13 cellular contexts compared by ENCODE assay signal in the genomic region with DNA sequence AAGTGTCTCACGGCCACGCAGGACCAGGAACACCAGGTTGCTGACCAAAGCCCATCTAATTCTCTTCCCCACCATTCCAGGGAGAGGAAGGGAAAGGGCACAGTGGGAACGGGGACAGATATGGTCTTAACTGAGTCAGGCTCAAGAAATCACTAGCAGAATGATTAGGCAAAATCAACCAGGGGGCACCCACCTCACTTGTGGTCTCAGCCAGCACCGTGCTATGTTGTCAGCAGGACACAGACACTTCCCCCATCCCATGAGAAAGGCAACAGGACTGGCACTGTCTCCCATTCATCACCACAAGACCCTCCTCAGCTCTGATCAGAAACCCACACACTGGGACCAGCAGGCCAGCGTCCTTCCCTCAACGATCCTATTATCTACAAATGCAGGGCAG. TPM values are rescaled to one million over a fixed set of nuclear protein-coding genes. Genes with fewer than 3 reads are reported as not detected.
DNase-seq lines count a peak whose midpoint lies in the region; ATAC-seq, FAIRE-seq and TF ChIP-seq lines count a peak whose summit lies in the region.
"Had no signal": no experiment of that assay in that cellular context is flagged by ENCODE, and none has a peak within 500 bp of the region (broad histone marks: within the 10 kb centered on the region; RNA-seq: fewer than 3 reads in every experiment).

No MANE protein-coding gene starts in this region.

- no peak for TF ChIP-seq EP300 in GM12878 (IDR thresholded peaks at IDR 0.05; ENCODE audit: borderline replicate concordance in 1 of 2, control insufficient read depth in 1 of 2, low read depth in 2 of 2, low read length in 2 of 2)

- H3F3A ChIP-seq in GM23338 (replicated peaks; ENCODE audit: low read depth) = peaks cover 4% of the 10 kb centered on the region; the same call in 1 of the 2 replicates

- CTCF ChIA-PET in GM12878 (lab: Yijun Ruan, JAX) = interaction anchor here (1.1 to 1.9 kb wide), 4 partner anchors 9 to 44 kb away, joined by 3 to 8 read pairs (median 4); no protein-coding TSS in a partner anchor

- TF ChIP-seq CTCF in GM23338 (conservative IDR thresholded peaks at IDR 0.05; ENCODE audit: low read depth in 2 of 2) (no peak), GM12878 (IDR thresholded peaks at IDR 0.05 in 2 of 3, conservative IDR thresholded peaks at IDR 0.05 in 1 of 3; ENCODE audit: control insufficient read depth in 2 of 3, extremely low read depth in 1 of 3, insufficient read depth in 1 of 3, low read depth in 3 of 3, low read length in 3 of 3) (no peak), natural killer cell (IDR thresholded peaks at IDR 0.05) (no peak), kidney (IDR thresholded peaks at IDR 0.05; ENCODE audit: borderline replicate concordance, extremely low read depth, insufficient read depth) (no peak), gastrocnemius medialis (IDR thresholded peaks at IDR 0.05 in 4 of 5, conservative IDR thresholded peaks at IDR 0.05 in 1 of 5) (no peak)

- H3K27ac Mint-ChIP-seq in GM23338 (peak overlapping the region; percentile 35; the same call in 1 of the 2 replicates), natural killer cell (peak overlapping the region; percentile 89 to 91)
- H3K27ac Mint-ChIP-seq: progenitor cell of endocrine pancreas had no signal

- H3K4me1 Mint-ChIP-seq in GM23338 (peaks cover 42% of the 10 kb centered on the region), natural killer cell (peaks cover 40 to 54% of the 10 kb centered on the region in 2 donors)

- 59% methylated on average over 6 of the region's 6 CpGs for WGBS in GM12878 (ENCODE audit: insufficient coverage, insufficient replicate concordance, low lambda C conversion rate, missing lambda C conversion rate)

- TF ChIP-seq RAD21 in GM12878 (IDR thresholded peaks at IDR 0.05; ENCODE audit: insufficient read depth, low read depth, low read length) = no peak

- RAD21 ChIA-PET in GM12878 (lab: Charles Lee; ENCODE audit: unreplicated experiment) = interaction anchor here (1.2 kb wide), 1 partner anchor 44 kb away, joined by 3 read pairs; no protein-coding TSS in a partner anchor

- H3K9me3 ChIP-seq in BLaER1 treated with 17β-estradiol and CSF1 and Interleukin-3, amounts not matched to agents 10 nM and 100 nM (replicated peaks in 1 of 11) = peaks cover 0 to 9% (median 5%) of the 10 kb centered on the region in 11 experiments; a peak in 16 of 22 replicates
- no peaks in the 10 kb centered on the region; the same call in 2 of the 3 replicates for H3K9me3 ChIP-seq in GM12878 (replicated peaks; ENCODE audit: control insufficient read depth, insufficient read depth, low read length)
- no peaks in the 10 kb centered on the region for H3K9me3 ChIP-seq in kidney (ENCODE audit: control insufficient read depth in 1 of 2, low read length in 2 of 2)
- no peaks in the 10 kb centered on the region for H3K9me3 ChIP-seq in gastrocnemius medialis
- H3K9me3 ChIP-seq: body of pancreas had no signal

- TF ChIP-seq POLR2A in GM12878 (IDR thresholded peaks at IDR 0.05; ENCODE audit: low read depth, low read length) (no peak), gastrocnemius medialis (IDR thresholded peaks at IDR 0.05) (no peak)

- peaks cover 22% of the 10 kb centered on the region for H3K27me3 Mint-ChIP-seq in GM23338 (ENCODE audit: insufficient read depth, low read depth, poor library complexity)
- no peaks in the 10 kb centered on the region for H3K27me3 Mint-ChIP-seq in natural killer cell (ENCODE audit: low read depth in 2 of 2)
- H3K27me3 Mint-ChIP-seq: progenitor cell of endocrine pancreas had no signal

- peaks cover 52 to 75% (median 55%) of the 10 kb centered on the region in 11 experiments for H4K20me1 ChIP-seq in BLaER1 treated with 17β-estradiol and CSF1 and Interleukin-3, amounts not matched to agents 10 nM and 100 nM
- H4K20me1 ChIP-seq in GM23338 (replicated peaks; ENCODE audit: insufficient read depth) (peaks cover 39% of the 10 kb centered on the region), GM12878 (ENCODE audit: control insufficient read depth, insufficient read depth) (peaks cover 9% of the 10 kb centered on the region; the same call in 1 of the 2 replicates)

- intact Hi-C loops in GM12878 (cut with micrococcal nuclease; ENCODE audit: unreplicated experiment) (loop anchor here (5.0 kb wide), 1 partner anchor 116 kb away; a partner anchor contains a TSS), natural killer cell (cut with micrococcal nuclease) (loop anchor here (10.0 kb wide), 1 partner anchor 647 kb away; a partner anchor contains a TSS), kidney (cut with DNase I) (no loop called here), gastrocnemius medialis (cut with DNase I; ENCODE audit: low total_unique reads) (loop anchor here (10.0 kb wide), 1 partner anchor 467 kb away; a partner anchor contains a TSS)

- BruUV-seq in GM12878 (replicated peaks; lab: Mats Ljungman, UMichigan) = no TSS peak

- peaks cover 0 to 25% (median 5%) of the 10 kb centered on the region in 11 experiments; a peak in 10 of 22 replicates for H3K36me3 ChIP-seq in BLaER1 treated with 17β-estradiol and CSF1 and Interleukin-3, amounts not matched to agents 10 nM and 100 nM
- H3K36me3 ChIP-seq in GM23338 (ENCODE audit: insufficient read depth) (no peaks in the 10 kb centered on the region), GM12878 (ENCODE audit: control insufficient read depth in 2 of 2, insufficient read depth in 2 of 2, low read length in 1 of 2) (no peaks in the 10 kb centered on the region), kidney (ENCODE audit: control insufficient read depth in 1 of 2, insufficient read depth in 2 of 2, low read length in 2 of 2) (no peaks in the 10 kb centered on the region), gastrocnemius medialis (no peaks in the 10 kb centered on the region)

- no peaks in the 10 kb centered on the region for H3K9me2 ChIP-seq in GM23338 (ENCODE audit: insufficient read depth)

- FAIRE-seq in GM12878 (lab: Jason Lieb, UNC) (no peak), kidney (lab: Jason Lieb, UNC) (no peak)
- FAIRE-seq: endometrium had no signal

- H3K4me3 Mint-ChIP-seq in GM23338 = 0 out of 3 replicates have a peak overlapping the region, but pooled peaks have one; percentile 2
- peak overlapping the region; percentile 98 for H3K4me3 Mint-ChIP-seq in natural killer cell

- in situ Hi-C loops in GM12878 (cut with MboI) = no loop called here
- in situ Hi-C loops in gastrocnemius medialis (cut with MboI; ENCODE audit: low sequenced_read_pairs in 4 of 4) = loop anchor here in 1 of 4 donors (10.0 to 25.0 kb wide), 2 partner anchors 97 to 449 kb away; no protein-coding TSS in a partner anchor

- SMC1A ChIA-PET in GM12878 (lab: Charles Lee; ENCODE audit: uncharacterized antibody, unreplicated experiment) = interaction anchor here (1.0 kb wide), 1 partner anchor 9 kb away, joined by 4 read pairs; no protein-coding TSS in a partner anchor

- POLR2A ChIA-PET in GM12878 (lab: Charles Lee) = no interaction called here

- H3K36me3 Mint-ChIP-seq in GM23338 (ENCODE audit: low read depth) (no peaks in the 10 kb centered on the region; the same call in 2 of the 3 replicates), natural killer cell (no peaks in the 10 kb centered on the region)

- no peaks in the 10 kb centered on the region for H3K27me3 ChIP-seq in BLaER1 treated with 17β-estradiol and CSF1 and Interleukin-3, amounts not matched to agents 10 nM and 100 nM
- no peaks in the 10 kb centered on the region for H3K27me3 ChIP-seq in GM23338 (ENCODE audit: insufficient read depth)
- H3K27me3 ChIP-seq in GM12878 (replicated peaks in 1 of 2; ENCODE audit: control insufficient read depth in 2 of 2, insufficient read depth in 2 of 2, low read length in 1 of 2) = no peaks in the 10 kb centered on the region
- H3K27me3 ChIP-seq in gastrocnemius medialis = no peaks in the 10 kb centered on the region
- H3K27me3 ChIP-seq: body of pancreas had no signal

- H3K4me3 ChIP-seq in BLaER1 treated with 17β-estradiol and CSF1 and Interleukin-3, amounts not matched to agents 10 nM and 100 nM = peak overlapping the region in 3 of 10 experiments; percentile 6 to 99 (median 32); a peak in 3 of 20 replicates
- no peak overlapping the region for H3K4me3 ChIP-seq in GM23338
- H3K4me3 ChIP-seq in GM12878 = peak overlapping the region; percentile 97
- no peak overlapping the region for H3K4me3 ChIP-seq in kidney (ENCODE audit: low read length in 2 of 2)
- H3K4me3 ChIP-seq in gastrocnemius medialis = no peak overlapping the region
- H3K4me3 ChIP-seq: body of pancreas had no signal

- peak overlapping the region in 4 of 11 experiments; percentile 19 to 41 (median 24); a peak in 3 of 22 replicates for H3K27ac ChIP-seq in BLaER1 treated with 17β-estradiol and CSF1 and Interleukin-3, amounts not matched to agents 10 nM and 100 nM
- H3K27ac ChIP-seq in GM23338 (ENCODE audit: low read depth) (no peak overlapping the region), GM12878 (ENCODE audit: control insufficient read depth, insufficient read depth) (no peak overlapping the region), kidney (ENCODE audit: low read depth in 2 of 2, low read length in 2 of 2) (no peak overlapping the region), gastrocnemius medialis (peak overlapping the region in 1 of 4 donors; percentile 8)

- DNase-seq in GM23338 (ENCODE audit: low spot score) = no peak
- no peak for DNase-seq in GM12878 (ENCODE audit: low read depth, low spot score)
- no peak for DNase-seq in natural killer cell
- DNase-seq in kidney = no peak
- DNase-seq in gastrocnemius medialis = no peak
- DNase-seq in SW480 (ENCODE audit: low spot score) = no peak
- DNase-seq: body of pancreas; hippocampal formation; stimulated activated CD4-positive, alpha-beta T cell treated with anti-CD3 and anti-CD28 coated beads, Interleukin-4, amount 100 ng/mL, for 1 hour had no signal

- peak overlapping the region; percentile 91 to 100 (median 99) for H3K4me2 ChIP-seq in BLaER1 treated with 17β-estradiol and CSF1 and Interleukin-3, amounts not matched to agents 10 nM and 100 nM
- H3K4me2 ChIP-seq in GM23338 (peak overlapping the region; percentile 92; the same call in 1 of the 2 replicates), GM12878 (ENCODE audit: control insufficient read depth, insufficient read depth) (peak overlapping the region; percentile 62; the same call in 1 of the 2 replicates)

- peak overlapping the region in 9 of 11 experiments; percentile 15 to 99 (median 94); a peak in 10 of 22 replicates for H3K9ac ChIP-seq in BLaER1 treated with 17β-estradiol and CSF1 and Interleukin-3, amounts not matched to agents 10 nM and 100 nM
- no peak overlapping the region for H3K9ac ChIP-seq in GM12878 (ENCODE audit: control insufficient read depth, insufficient read depth, low read length)
- no peak overlapping the region for H3K9ac ChIP-seq in kidney (ENCODE audit: low read length in 2 of 2)

- H2AFZ ChIP-seq in GM23338 (no peak overlapping the region), GM12878 (ENCODE audit: control insufficient read depth, low read depth, low read length) (no peak overlapping the region)

- no peaks in the 10 kb centered on the region for H3K9me3 Mint-ChIP-seq in GM23338
- no peaks in the 10 kb centered on the region for H3K9me3 Mint-ChIP-seq in natural killer cell

- ATAC-seq in GM23338 (no peak), GM12878 (no peak), natural killer cell (no peak), HG03159 (IDR thresholded peaks at IDR 0.05; ENCODE audit: unreplicated experiment) (no peak), gastrocnemius medialis (no peak)
- ATAC-seq: body of pancreas had no signal

- H3K4me1 ChIP-seq in BLaER1 treated with 17β-estradiol and CSF1 and Interleukin-3, amounts not matched to agents 10 nM and 100 nM = peaks cover 49 to 57% (median 55%) of the 10 kb centered on the region in 10 experiments
- H3K4me1 ChIP-seq in GM23338 (ENCODE audit: insufficient read depth) (peaks cover 23% of the 10 kb centered on the region), GM12878 (ENCODE audit: control insufficient read depth, insufficient read depth, low read length) (peaks cover 20% of the 10 kb centered on the region), kidney (ENCODE audit: control insufficient read depth in 1 of 2, insufficient read depth in 1 of 2, low read depth in 1 of 2, low read length in 2 of 2) (peaks cover 16 to 34% of the 10 kb centered on the region in 2 donors), gastrocnemius medialis (peaks cover 53 to 55% of the 10 kb centered on the region in 2 donors)

- peaks cover 74% of the 10 kb centered on the region for H3K79me2 ChIP-seq in GM23338 (replicated peaks; ENCODE audit: insufficient read depth)
- peaks cover 61% of the 10 kb centered on the region for H3K79me2 ChIP-seq in GM12878 (ENCODE audit: control insufficient read depth, insufficient read depth, low read length)

RNA-seq across cellular contexts. Expression of a gene that starts 2.9 kb away (rescaled TPM):
- total RNA-seq in GM23338 (2014; rRNA removed; shearing (Covaris generic)) = 34.3 and 38.1 TPM in 2 replicates
- polyA plus RNA-seq in GM23338 (2016; fragmentation: Nextera tagmentation; extraction: Ambion mirVana) (8.7 and 9.6 TPM in 2 replicates), GM12878 (2011; rRNA removed) (4.2 and 5.3 TPM in 2 replicates), GM12878 (2014; fragmentation: Illumina TruSeq; extraction: Trizol) (10.1 and 11.9 TPM in 2 replicates), GM12878 (2014; fragmentation: Nextera tagmentation; extraction: Ambion mirVana) (1 to 10 TPM; 5.8 to 7.0 TPM), GM12878 (2014; rRNA removed) (14.5 and 16.1 TPM in 2 replicates), GM12878 (2016; fragmentation: Nextera tagmentation; extraction: Ambion mirVana) (10 to 100 TPM; 14.3 to 15.1 TPM), kidney (ENCODE audit: insufficient read depth, low read depth, low replicate concordance) (10.0 TPM)
- 24.1 and 27.6 TPM in 2 replicates for total RNA-seq in GM12878 (2013; cell fraction: nucleolus; rRNA removed)
- total RNA-seq in GM12878 (2014; rRNA removed) (19.2 and 20.2 TPM in 2 replicates), GM12878 (2014; rRNA removed; fragmentation: Illumina TruSeq; extraction: Trizol) (13.6 and 14.4 TPM in 2 replicates), GM12878 (2021) (24.1 and 25.5 TPM in 2 replicates), natural killer cell (10 to 100 TPM; 27.0 to 39.7 (median 39.7) TPM), kidney (25.2 TPM), gastrocnemius medialis (10 to 100 TPM; 21.5 to 54.6 (median 38.7) TPM)
- polyA plus RNA-seq in GM12878 (2011; ENCODE audit: low read depth) = 6.3 TPM
- 6.6 and 7.1 TPM in 2 replicates for polyA plus RNA-seq in GM12878 (2011; cell fraction: cytosol; rRNA removed)
- polyA plus RNA-seq in GM12878 (2011; cell fraction: nucleus; rRNA removed) = 8.7 and 12.9 TPM in 2 replicates
- polyA plus RNA-seq in GM12878 (2012) = 10.9 and 13.5 TPM in 2 replicates
- polyA minus RNA-seq in GM12878 (2011; rRNA and poly(A)+ RNA removed) = 6.7 and 7.2 TPM in 2 replicates
- polyA minus RNA-seq in GM12878 (2011; cell fraction: cytosol; rRNA and poly(A)+ RNA removed) = 3.2 and 3.7 TPM in 2 replicates
- 5.0 and 9.8 TPM in 2 replicates for polyA minus RNA-seq in GM12878 (2011; cell fraction: nucleus; rRNA and poly(A)+ RNA removed)

Comparison
In these comparisons a context has a peak if more than half of its experiments do, and no peak if none do; other contexts are left out.
1. H3K9ac ChIP-seq: peak in BLaER1 treated with 17β-estradiol and CSF1 and Interleukin-3, amounts not matched to agents 10 nM and 100 nM (9 of 11); none in GM12878 (single experiment) and kidney (0 of 2).
2. Peak in every context shown above with its lines, with median percentiles within 50 percentile points of each other: H3K4me2 ChIP-seq.